Comparison of ENCODE assay signal across 8 cellular contexts in the genomic region with DNA sequence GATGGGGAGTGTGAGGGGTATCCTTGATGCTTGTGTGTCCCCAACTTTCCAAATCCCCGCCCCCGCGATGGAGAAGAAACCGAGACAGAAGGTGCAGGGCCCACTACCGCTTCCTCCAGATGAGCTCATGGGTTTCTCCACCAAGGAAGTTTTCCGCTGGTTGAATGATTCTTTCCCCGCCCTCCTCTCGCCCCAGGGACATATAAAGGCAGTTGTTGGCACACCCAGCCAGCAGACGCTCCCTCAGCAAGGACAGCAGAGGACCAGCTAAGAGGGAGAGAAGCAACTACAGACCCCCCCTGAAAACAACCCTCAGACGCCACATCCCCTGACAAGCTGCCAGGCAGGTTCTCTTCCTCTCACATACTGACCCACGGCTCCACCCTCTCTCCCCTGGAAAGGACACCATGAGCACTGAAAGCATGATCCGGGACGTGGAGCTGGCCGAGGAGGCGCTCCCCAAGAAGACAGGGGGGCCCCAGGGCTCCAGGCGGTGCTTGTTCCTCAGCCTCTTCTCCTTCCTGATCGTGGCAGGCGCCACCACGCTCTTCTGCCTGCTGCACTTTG. TPM values are rescaled to one million over a fixed set of nuclear protein-coding genes. Genes with fewer than 3 reads are reported as not detected.
DNase-seq lines count a peak whose midpoint lies in the region; ATAC-seq and TF ChIP-seq lines count a peak whose summit lies in the region.

A gene (plus strand): TSS at position 231 of the 567 bp plus-strand sequence. CDS start 177 bp downstream, at position 408.

- TF ChIP-seq POLR2A in adrenal gland (IDR thresholded peaks at IDR 0.05), result peak; percentile 33 to 48

- H3K27me3 ChIP-seq in GM06990 (replicated peaks; ENCODE audit: control insufficient read depth, insufficient read depth, low read length), result no peaks in the 10 kb centered on the region
- no peaks in the 10 kb centered on the region for H3K27me3 ChIP-seq in SU-DHL-6 (ENCODE audit: low read length)
- H3K27me3 ChIP-seq in adrenal gland, result no peaks in the 10 kb centered on the region
- no peaks in the 10 kb centered on the region for H3K27me3 ChIP-seq in muscle layer of colon (ENCODE audit: control insufficient read depth in 1 of 2, insufficient read depth in 2 of 2, low read length in 2 of 2)
- H3K27me3 ChIP-seq in thoracic aorta (replicated peaks; ENCODE audit: insufficient read depth), result no peaks in the 10 kb centered on the region

- H3K9me3 ChIP-seq in SU-DHL-6 (ENCODE audit: insufficient read depth, low read length) (no peaks in the 10 kb centered on the region), adrenal gland (replicated peaks in 1 of 3) (no peaks in the 10 kb centered on the region), muscle layer of colon (ENCODE audit: low read length) (no peaks in the 10 kb centered on the region), thoracic aorta (no peaks in the 10 kb centered on the region)

- ATAC-seq in thoracic aorta (ENCODE audit: insufficient number of reproducible peaks, low FRiP score, low read depth) (no peak), HG02588 (IDR thresholded peaks at IDR 0.05; ENCODE audit: unreplicated experiment) (no peak)

- peak within 1 kb of the TSS; percentile 10 for H2AFZ ChIP-seq in SU-DHL-6 (ENCODE audit: low read depth, low read length, severe bottlenecking)

- DNase-seq in GM06990 (ENCODE audit: extremely low read depth, insufficient read length), result peak; percentile 87
- DNase-seq in adrenal gland, result peak in 4 of 7 donors; percentile 38 to 70 (median 52)
- DNase-seq in thoracic aorta (ENCODE audit: low spot score), result no peak
- no peak for DNase-seq in GM03348 (ENCODE audit: low spot score)
- no peak for DNase-seq in RWPE1 (ENCODE audit: low spot score)

- 58 to 73% (median 60%) methylated on average over 19 of the region's 19 CpGs for WGBS in adrenal gland, 4 donors

- TF ChIP-seq CTCF in GM06990 (IDR thresholded peaks at IDR 0.05; ENCODE audit: insufficient read depth, low read length, poor library complexity, severe bottlenecking) (no peak), SU-DHL-6 (IDR thresholded peaks at IDR 0.05; ENCODE audit: insufficient read depth, low read length, poor library complexity, severe bottlenecking) (no peak), adrenal gland (IDR thresholded peaks at IDR 0.05) (no peak), thoracic aorta (IDR thresholded peaks at IDR 0.05) (no peak), RWPE1 (conservative IDR thresholded peaks at IDR 0.05; ENCODE audit: low read depth) (no peak)

- CTCF ChIA-PET in RWPE1 (lab: Yijun Ruan, JAX), result no interaction called here

- H3K9me2 ChIP-seq in SU-DHL-6 (replicated peaks; ENCODE audit: insufficient read depth, low read length), result no peaks in the 10 kb centered on the region

- peaks cover 0 to under 1% of the 10 kb centered on the region in 2 donors for H3K4me1 ChIP-seq in adrenal gland (replicated peaks in 1 of 2)
- peaks cover 8% of the 10 kb centered on the region for H3K4me1 ChIP-seq in muscle layer of colon (ENCODE audit: insufficient read depth, low read length)
- H3K4me1 ChIP-seq in thoracic aorta (ENCODE audit: control insufficient read depth in 1 of 2, low read depth in 2 of 2), result peaks cover under 1 to 1% of the 10 kb centered on the region in 2 donors

- peak within 1 kb of the TSS; percentile 84 for H3K9ac ChIP-seq in SU-DHL-6 (ENCODE audit: low read length)
- peak within 1 kb of the TSS; percentile 28 for H3K9ac ChIP-seq in muscle layer of colon (ENCODE audit: low read length)

- intact Hi-C loops in adrenal gland (cut with DNase I), result no loop called here

- H3K36me3 ChIP-seq in GM06990 (ENCODE audit: control insufficient read depth, insufficient read depth, low read length) (peaks cover 11% of the 10 kb centered on the region), SU-DHL-6 (ENCODE audit: low read length) (peaks cover 3% of the 10 kb centered on the region; the same call in 1 of the 2 replicates), adrenal gland (replicated peaks in 1 of 2) (no peaks in the 10 kb centered on the region), muscle layer of colon (ENCODE audit: insufficient read depth, low read length) (no peaks in the 10 kb centered on the region), thoracic aorta (no peaks in the 10 kb centered on the region)

- peaks cover 89% of the 10 kb centered on the region for H3F3A ChIP-seq in SU-DHL-6 (ENCODE audit: insufficient read depth)

- H3K27ac ChIP-seq in SU-DHL-6 (ENCODE audit: low read depth, low read length) (peak within 1 kb of the TSS; percentile 92), adrenal gland (peak within 1 kb of the TSS in 1 of 5 donors; percentile 65), muscle layer of colon (ENCODE audit: low read depth, low read length) (peak within 1 kb of the TSS; percentile 47), thoracic aorta (peak within 1 kb of the TSS in 1 of 2 donors; percentile 38), RWPE1 (no peak within 1 kb of the TSS)

- H3K79me2 ChIP-seq in SU-DHL-6 (ENCODE audit: insufficient read depth, low read length), result peaks cover 56% of the 10 kb centered on the region

- H4K20me1 ChIP-seq in SU-DHL-6 (ENCODE audit: low read depth, low read length), result no peaks in the 10 kb centered on the region

- peak within 1 kb of the TSS; percentile 90 for H3K4me3 ChIP-seq in GM06990 (replicated peaks; ENCODE audit: low read depth, low read length)
- peak within 1 kb of the TSS; percentile 71 for H3K4me3 ChIP-seq in SU-DHL-6 (ENCODE audit: insufficient read depth, low read length, poor library complexity, severe bottlenecking)
- peak within 1 kb of the TSS in 1 of 4 donors; percentile 47 for H3K4me3 ChIP-seq in adrenal gland
- H3K4me3 ChIP-seq in muscle layer of colon (ENCODE audit: low read depth in 1 of 2, low read length in 2 of 2), result peak within 1 kb of the TSS in 1 of 2 donors; percentile 47
- H3K4me3 ChIP-seq in thoracic aorta, result peak within 1 kb of the TSS; percentile 67

- H3K4me2 ChIP-seq in SU-DHL-6 (ENCODE audit: low read depth, low read length, poor library complexity, severe bottlenecking), result peak within 1 kb of the TSS; percentile 86

- POLR2A ChIA-PET in RWPE1 (lab: Yijun Ruan, JAX; ENCODE audit: low non-redundant PET), result no interaction called here

RNA-seq across cellular contexts. Expression of the gene that starts here (rescaled TPM):
- 1 to 10 TPM in 5 of 8 donors, under 1 TPM in 2, not detected in 1; 0.90 to 3.2 (median 1.2) TPM for total RNA-seq in adrenal gland
- 1 to 10 TPM in 1 of 3 donors, under 1 TPM in 2; 0.22 to 1.0 (median 0.81) TPM for polyA plus RNA-seq in adrenal gland
- total RNA-seq in thoracic aorta, result 1 to 10 TPM in 1 of 2 donors, under 1 TPM in 1; 0.71 to 3.2 TPM

Comparison
In these comparisons a context has a peak if more than half of its experiments do, and no peak if none do; other contexts are left out.
1. DNase-seq: peak in GM06990 (single experiment) and adrenal gland (4 of 7); none in thoracic aorta (single experiment), GM03348 (single experiment) and RWPE1 (single experiment).